19 cellular contexts compared by ENCODE assay signal in genomic region chr3:13263770-13264467, GRCh38.
DNase-seq lines count a peak whose midpoint lies in the region; ATAC-seq and TF ChIP-seq lines count a peak whose summit lies in the region.
"Had no signal": no experiment of that assay in that cellular context is flagged by ENCODE, and none has a peak within 500 bp of the region (broad histone marks: within the 10 kb centered on the region; RNA-seq: fewer than 3 reads in every experiment).

No MANE protein-coding gene starts in this region.

- H3K27me3 ChIP-seq in BLaER1 treated with 17β-estradiol and CSF1 and Interleukin-3, amounts not matched to agents 10 nM and 100 nM, result peaks cover 0 to 11% (median 0%) of the 10 kb centered on the region in 11 experiments; a peak in 2 of 22 replicates
- H3K27me3 ChIP-seq in left ventricle myocardium inferior (ENCODE audit: low read depth) (peaks cover 20% of the 10 kb centered on the region), neural progenitor cell (no peaks in the 10 kb centered on the region)
- H3K27me3 ChIP-seq: ovary had no signal

- peaks cover 29 to 99% (median 91%) of the 10 kb centered on the region in 10 experiments for H3K4me1 ChIP-seq in BLaER1 treated with 17β-estradiol and CSF1 and Interleukin-3, amounts not matched to agents 10 nM and 100 nM
- peaks cover 25% of the 10 kb centered on the region for H3K4me1 ChIP-seq in left ventricle myocardium inferior
- H3K4me1 ChIP-seq in neural progenitor cell, result peaks cover 7% of the 10 kb centered on the region

- ATAC-seq in HG03354 (IDR thresholded peaks at IDR 0.05; ENCODE audit: poor library complexity, severe bottlenecking, unreplicated experiment), result no peak
- ATAC-seq: activated CD4-positive, alpha-beta T cell treated with anti-CD3 and anti-CD28 coated beads for 36 hours; stimulated activated naive CD8-positive, alpha-beta T cell treated with anti-CD3 and anti-CD28 coated beads, Interleukin-15, Interleukin-2, amounts not matched to agents 100 U/mL and 50 U/mL, for 24 hours had no signal

- no peaks in the 10 kb centered on the region for H3K79me2 ChIP-seq in neural progenitor cell (ENCODE audit: low read depth)

- no peaks in the 10 kb centered on the region for H3K36me3 ChIP-seq in BLaER1 treated with 17β-estradiol and CSF1 and Interleukin-3, amounts not matched to agents 10 nM and 100 nM
- H3K36me3 ChIP-seq in left ventricle myocardium inferior, result no peaks in the 10 kb centered on the region
- H3K36me3 ChIP-seq in neural progenitor cell, result no peaks in the 10 kb centered on the region
- H3K36me3 ChIP-seq: ovary had no signal

- peaks cover 0 to 7% (median 0%) of the 10 kb centered on the region in 11 experiments; a peak in 7 of 22 replicates for H3K9me3 ChIP-seq in BLaER1 treated with 17β-estradiol and CSF1 and Interleukin-3, amounts not matched to agents 10 nM and 100 nM (replicated peaks in 1 of 11)
- H3K9me3 ChIP-seq in left ventricle myocardium inferior (replicated peaks), result peaks cover 3% of the 10 kb centered on the region
- no peaks in the 10 kb centered on the region for H3K9me3 ChIP-seq in neural progenitor cell (ENCODE audit: low read depth)
- H3K9me3 ChIP-seq: ovary had no signal

- H3K36me3 Mint-ChIP-seq in neural progenitor cell, result no peaks in the 10 kb centered on the region

- H3K4me3 Mint-ChIP-seq in neural progenitor cell, result peak overlapping the region; percentile 57
- H3K4me3 Mint-ChIP-seq: activated CD4-positive, alpha-beta T cell treated with anti-CD3 and anti-CD28 coated beads for 36 hours; immature natural killer cell had no signal

- H3K27me3 Mint-ChIP-seq in neural progenitor cell (ENCODE audit: insufficient read depth, low read depth), result peaks cover 12% of the 10 kb centered on the region
- H3K27me3 Mint-ChIP-seq: activated CD4-positive, alpha-beta T cell treated with anti-CD3 and anti-CD28 coated beads for 36 hours had no signal

- peaks cover 10% of the 10 kb centered on the region for H3K9me3 Mint-ChIP-seq in neural progenitor cell

- H4K20me1 ChIP-seq in BLaER1 treated with 17β-estradiol and CSF1 and Interleukin-3, amounts not matched to agents 10 nM and 100 nM, result peaks cover 0 to 21% (median 0%) of the 10 kb centered on the region in 11 experiments; a peak in 2 of 22 replicates
- no peaks in the 10 kb centered on the region for H4K20me1 ChIP-seq in neural progenitor cell (ENCODE audit: low read depth)

- peak overlapping the region in 10 of 11 experiments; percentile 11 to 66 (median 34); a peak in 15 of 22 replicates for H3K9ac ChIP-seq in BLaER1 treated with 17β-estradiol and CSF1 and Interleukin-3, amounts not matched to agents 10 nM and 100 nM
- no peak overlapping the region for H3K9ac ChIP-seq in neural progenitor cell

- peak overlapping the region; percentile 87 for H3K27ac Mint-ChIP-seq in neural progenitor cell
- H3K27ac Mint-ChIP-seq: activated CD4-positive, alpha-beta T cell treated with anti-CD3 and anti-CD28 coated beads for 36 hours had no signal

- no peak overlapping the region for H3K4me3 ChIP-seq in BLaER1 treated with 17β-estradiol and CSF1 and Interleukin-3, amounts not matched to agents 10 nM and 100 nM
- no peak overlapping the region for H3K4me3 ChIP-seq in left ventricle myocardium inferior
- no peak overlapping the region for H3K4me3 ChIP-seq in neural progenitor cell
- H3K4me3 ChIP-seq: ovary had no signal

- no peaks in the 10 kb centered on the region for H3F3A ChIP-seq in neural progenitor cell (ENCODE audit: low read depth)

- intact Hi-C loops in left ventricle myocardium inferior (cut with micrococcal nuclease), result no loop called here

- H3K4me1 Mint-ChIP-seq in neural progenitor cell, result peaks cover 51% of the 10 kb centered on the region

- H2AFZ ChIP-seq in neural progenitor cell (replicated peaks), result no peak overlapping the region

- peak overlapping the region; percentile 49 to 84 (median 76) for H3K4me2 ChIP-seq in BLaER1 treated with 17β-estradiol and CSF1 and Interleukin-3, amounts not matched to agents 10 nM and 100 nM
- no peak overlapping the region for H3K4me2 ChIP-seq in neural progenitor cell

- peak overlapping the region in 8 of 11 experiments; percentile 3 to 67 (median 47); a peak in 15 of 22 replicates for H3K27ac ChIP-seq in BLaER1 treated with 17β-estradiol and CSF1 and Interleukin-3, amounts not matched to agents 10 nM and 100 nM
- H3K27ac ChIP-seq in left ventricle myocardium inferior (replicated peaks) (peak overlapping the region; percentile 79), neural progenitor cell (no peak overlapping the region)
- H3K27ac ChIP-seq: ovary had no signal

- DNase-seq in astrocyte of the hippocampus (ENCODE audit: low read depth, low spot score), result peak; percentile 33
- no peak for DNase-seq in left ventricle myocardium inferior
- peak; percentile 63 for DNase-seq in neural progenitor cell (ENCODE audit: low spot score)
- no peak for DNase-seq in Kasumi-1 (lab: John Stamatoyannopoulos, UW)
- DNase-seq in dedifferentiated amniotic fluid mesenchymal stem cell (ENCODE audit: extremely low spot score), result no peak
- no peak for DNase-seq in DMS79 (lab: John Stamatoyannopoulos, UW)
- DNase-seq: activated CD4-positive, alpha-beta T cell treated with anti-CD3 and anti-CD28 coated beads for 36 hours; activated CD8-positive, alpha-beta memory T cell treated with anti-CD3 and anti-CD28 coated beads, Interleukin-2, amount 50 U/mL, for 4 hours; activated naive CD4-positive, alpha-beta T cell treated with Interleukin-2 at 50 U/mL for 16 hours; H7; immature natural killer cell; MV-4-11; NCI-H2107; ovary; RPMI8226; stimulated activated naive CD8-positive, alpha-beta T cell treated with anti-CD3 and anti-CD28 coated beads, Interleukin-15, Interleukin-2, amounts not matched to agents 100 U/mL and 50 U/mL, for 24 hours; T-helper 2 cell had no signal

- TF ChIP-seq CTCF in left ventricle myocardium inferior (IDR thresholded peaks at IDR 0.05; ENCODE audit: borderline replicate concordance) (no peak), neural progenitor cell (IDR thresholded peaks at IDR 0.05) (no peak)

Comparison
In these comparisons a context has a peak if more than half of its experiments do, and no peak if none do; other contexts are left out.
1. DNase-seq: peak in astrocyte of the hippocampus (single experiment) and neural progenitor cell (single experiment); none in left ventricle myocardium inferior (single experiment), Kasumi-1 (0 of 2), dedifferentiated amniotic fluid mesenchymal stem cell (single experiment) and DMS79 (single experiment).